In the genomic region with DNA sequence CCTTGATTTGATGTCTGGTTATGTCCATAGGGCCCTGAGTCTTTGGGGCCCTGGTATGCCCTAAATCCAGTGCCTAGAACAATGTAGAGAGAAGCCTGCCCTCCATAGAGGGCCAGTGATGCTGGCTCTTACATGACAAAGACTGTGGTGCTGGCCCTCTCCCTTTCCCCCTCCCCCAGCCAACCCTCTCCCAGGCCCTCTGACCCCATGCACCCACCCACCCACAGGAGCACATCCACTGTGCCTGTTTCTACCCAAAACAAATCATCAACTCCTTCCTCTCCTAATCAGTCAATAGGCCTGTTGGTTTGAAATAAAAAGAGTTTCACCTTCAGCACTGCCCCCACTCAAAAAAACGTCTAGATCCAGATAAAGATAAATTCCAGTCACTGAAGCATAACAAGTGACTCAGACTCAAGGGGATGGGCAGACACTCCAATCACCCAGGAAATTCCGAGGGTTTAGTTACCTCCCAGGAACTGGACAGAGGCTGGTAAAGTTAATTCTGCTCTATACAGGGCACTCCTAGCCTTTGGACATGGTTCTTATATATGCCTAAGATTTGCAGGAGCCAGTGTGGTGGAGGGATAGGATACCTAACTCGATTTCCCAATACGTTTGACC, we compare ENCODE assay signal across 18 cellular contexts.
DNase-seq lines count a peak whose midpoint lies in the region; ATAC-seq and TF ChIP-seq lines count a peak whose summit lies in the region.
"Had no signal": no experiment of that assay in that cellular context is flagged by ENCODE, and none has a peak within 500 bp of the region (broad histone marks: within the 10 kb centered on the region; RNA-seq: fewer than 3 reads in every experiment).

No MANE protein-coding gene starts in this region.

- no peak for TF ChIP-seq CTCF in RWPE2 (IDR thresholded peaks at IDR 0.05; ENCODE audit: poor library complexity, severe bottlenecking)
- no peak for TF ChIP-seq CTCF in omental fat pad (IDR thresholded peaks at IDR 0.05)
- no peak for TF ChIP-seq CTCF in body of pancreas (IDR thresholded peaks at IDR 0.05)

- no peak overlapping the region for H2AFZ ChIP-seq in trophoblast cell (ENCODE audit: insufficient read depth, low read length, poor library complexity)

- no peak overlapping the region for H4K12ac ChIP-seq in trophoblast cell (ENCODE audit: low read depth, low read length)

- no peak overlapping the region for H3K4ac ChIP-seq in trophoblast cell (ENCODE audit: low read depth, low read length)

- no peaks in the 10 kb centered on the region for H3K79me2 ChIP-seq in trophoblast cell (ENCODE audit: control insufficient read depth, insufficient read depth, low read length, poor library complexity)

- H2BK5ac ChIP-seq in trophoblast cell (ENCODE audit: low read depth, low read length, poor library complexity), result no peak overlapping the region

- peak overlapping the region; percentile 10 for H2BK120ac ChIP-seq in trophoblast cell (ENCODE audit: insufficient read depth, low read length, poor library complexity)

- peak overlapping the region; percentile 91 for H3K27ac ChIP-seq in RWPE2 (ENCODE audit: poor library complexity, severe bottlenecking)
- peak overlapping the region; percentile 21 for H3K27ac ChIP-seq in trophoblast cell (ENCODE audit: low read depth, low read length)
- H3K27ac ChIP-seq in body of pancreas, result no peak overlapping the region
- H3K27ac ChIP-seq: cardiac muscle cell, gastrocnemius medialis had no signal

- H3K4me3 ChIP-seq in RWPE2 (ENCODE audit: severe bottlenecking) (no peak overlapping the region), trophoblast cell (ENCODE audit: low read depth, low read length) (no peak overlapping the region), body of pancreas (no peak overlapping the region)
- H3K4me3 ChIP-seq: cardiac muscle cell, gastrocnemius medialis, GM12878 had no signal

- H3K36me3 ChIP-seq in RWPE2 (ENCODE audit: low read depth), result no peaks in the 10 kb centered on the region
- H3K36me3 ChIP-seq in trophoblast cell (ENCODE audit: control insufficient read depth in 1 of 2, insufficient read depth in 2 of 2, low read length in 2 of 2), result no peaks in the 10 kb centered on the region
- no peaks in the 10 kb centered on the region for H3K36me3 ChIP-seq in body of pancreas (replicated peaks in 1 of 2; ENCODE audit: insufficient read depth in 1 of 2, low read depth in 2 of 2)
- H3K36me3 ChIP-seq: cardiac muscle cell, gastrocnemius medialis had no signal

- intact Hi-C loops in body of pancreas (cut with DNase I), result no loop called here

- H3K23ac ChIP-seq in trophoblast cell (ENCODE audit: low read length), result no peak overlapping the region

- peaks cover 8% of the 10 kb centered on the region for H3K79me1 ChIP-seq in trophoblast cell (ENCODE audit: low read length)

- peak overlapping the region; percentile 92 for H2BK12ac ChIP-seq in trophoblast cell (ENCODE audit: low read length)

- WGBS in trophoblast cell (ENCODE audit: extremely low coverage, insufficient coverage, insufficient read length), result no CpG with 5 or more reads among the region's 4 CpGs
- 49 to 62% methylated on average over 4 of the region's 4 CpGs for WGBS in body of pancreas, 2 donors

- H3K4me1 ChIP-seq in RWPE2 (ENCODE audit: insufficient read depth, poor library complexity, severe bottlenecking) (peaks cover 32% of the 10 kb centered on the region), trophoblast cell (ENCODE audit: control insufficient read depth in 1 of 2, insufficient read depth in 2 of 2, low read length in 2 of 2) (peaks cover 10 to 19% of the 10 kb centered on the region in 2 experiments), body of pancreas (no peaks in the 10 kb centered on the region)
- H3K4me1 ChIP-seq: gastrocnemius medialis had no signal

- H4K8ac ChIP-seq in trophoblast cell (ENCODE audit: low read depth, low read length), result no peak overlapping the region

- H3K14ac ChIP-seq in trophoblast cell (ENCODE audit: low read length), result peak overlapping the region; percentile 79

- H3K27me3 ChIP-seq in RWPE2 (ENCODE audit: insufficient read depth, poor library complexity, severe bottlenecking), result no peaks in the 10 kb centered on the region
- no peaks in the 10 kb centered on the region for H3K27me3 ChIP-seq in trophoblast cell (ENCODE audit: insufficient read depth, low read length)
- H3K27me3 ChIP-seq in body of pancreas, result no peaks in the 10 kb centered on the region
- H3K27me3 ChIP-seq: cardiac muscle cell, gastrocnemius medialis had no signal

- H3K18ac ChIP-seq in trophoblast cell (ENCODE audit: low read length), result peak overlapping the region; percentile 5

- H2AK5ac ChIP-seq in trophoblast cell (ENCODE audit: low read length), result no peak overlapping the region

- H3K4me2 ChIP-seq in trophoblast cell (ENCODE audit: low read length), result no peak overlapping the region

- H3K9me3 ChIP-seq in RWPE2 (ENCODE audit: severe bottlenecking) (no peaks in the 10 kb centered on the region), trophoblast cell (ENCODE audit: insufficient read depth, low read depth, low read length) (no peaks in the 10 kb centered on the region), body of pancreas (no peaks in the 10 kb centered on the region)
- H3K9me3 ChIP-seq: gastrocnemius medialis had no signal

- no peak overlapping the region for H3K9ac ChIP-seq in trophoblast cell (ENCODE audit: low read length)

- peak; percentile 94 for ATAC-seq in RWPE2 (ENCODE audit: low read depth)
- ATAC-seq in GM18868 (IDR thresholded peaks at IDR 0.05; ENCODE audit: unreplicated experiment), result no peak
- no peak for ATAC-seq in omental fat pad (ENCODE audit: low FRiP score)
- no peak for ATAC-seq in body of pancreas
- ATAC-seq: activated T-cell treated with anti-CD3 and anti-CD28 coated beads, Interleukin-2, amount 50 U/mL, for 72 hours; gastrocnemius medialis; GM12878; left ventricle myocardium superior; stimulated activated naive B cell treated with anti-CD40 and anti-IgM and Interleukin-4, amounts not matched to agents 10 μg/mL and 1 μg/mL and 100 μg/mL, for 72 hours had no signal

- no peak for TF ChIP-seq POLR2A in body of pancreas (IDR thresholded peaks at IDR 0.05)

- peak overlapping the region; percentile 53 for H4K91ac ChIP-seq in trophoblast cell (ENCODE audit: low read depth, low read length)

- DNase-seq in H4 (ENCODE audit: low spot score) (peak; percentile 19), RWPE2 (ENCODE audit: low spot score) (no peak), fibroblast of gingiva (ENCODE audit: low read depth) (peak; percentile 48), trophoblast cell (peak; percentile 53 to 79), NCI-H1930 (lab: John Stamatoyannopoulos, UW) (no peak), omental fat pad (ENCODE audit: low spot score) (no peak), body of pancreas (no peak)
- DNase-seq: activated B cell treated with CpG ODN at 0.5 μM for 24 hours; activated T-cell treated with anti-CD3 and anti-CD28 coated beads, Interleukin-2, amount 50 U/mL, for 72 hours; gastrocnemius medialis; left ventricle myocardium superior; MM.1S; Right ventricle myocardium superior; stimulated activated CD4-positive, alpha-beta T cell treated with anti-CD3 and anti-CD28 coated beads, Interleukin-1b, Interleukin-23, amount 100 ng/mL, for 48 hours; stimulated activated naive B cell treated with anti-CD40 and anti-IgM and Interleukin-4, amounts not matched to agents 10 μg/mL and 1 μg/mL and 100 μg/mL, for 72 hours had no signal

Comparison
In these comparisons a context has a peak if more than half of its experiments do, and no peak if none do; other contexts are left out.
1. DNase-seq: peak in H4 (single experiment), fibroblast of gingiva (single experiment) and trophoblast cell (2 of 2); none in RWPE2 (single experiment), NCI-H1930 (0 of 2), omental fat pad (single experiment) and body of pancreas (0 of 4).
2. H3K27ac ChIP-seq: peak in RWPE2 (single experiment) and trophoblast cell (single experiment); none in body of pancreas (0 of 4).